8 cellular contexts compared by ENCODE assay signal in the genomic region with DNA sequence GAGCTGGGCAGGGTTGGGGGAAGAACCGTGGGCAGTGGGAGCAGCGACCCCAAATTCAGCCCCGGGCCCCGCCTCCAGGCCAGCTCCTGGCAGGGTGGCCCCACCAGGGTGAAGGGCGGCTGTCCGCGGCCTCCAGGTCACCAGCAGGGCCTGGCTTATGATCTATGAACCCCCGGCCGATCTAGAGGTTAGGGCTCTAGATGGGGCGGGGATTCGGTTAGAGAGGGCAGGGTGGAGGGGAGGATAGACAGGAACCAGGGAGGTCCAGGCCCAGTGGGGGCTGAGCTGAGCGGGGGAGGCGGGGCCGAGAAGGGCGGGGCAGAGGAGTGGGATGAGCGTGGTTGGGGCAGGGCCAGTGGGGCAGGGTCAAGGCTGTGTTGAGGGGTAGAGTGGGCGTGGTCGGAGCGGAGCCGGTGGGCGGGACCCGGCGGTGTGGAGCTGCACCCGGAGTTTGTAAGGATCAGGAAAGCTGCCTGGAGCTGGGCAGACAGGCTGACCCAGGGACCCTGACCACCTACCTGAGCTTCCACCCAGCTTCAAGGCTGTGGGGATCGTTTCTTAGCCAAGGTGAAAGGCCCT. TPM values are rescaled to one million over a fixed set of nuclear protein-coding genes. Genes with fewer than 3 reads are reported as not detected.
DNase-seq lines count a peak whose midpoint lies in the region; ATAC-seq, FAIRE-seq and TF ChIP-seq lines count a peak whose summit lies in the region.

No MANE protein-coding gene starts in this region.

- peaks cover 0 to 21% (median 4%) of the 10 kb centered on the region in 3 donors for H3K27me3 Mint-ChIP-seq in immature natural killer cell (ENCODE audit: low read depth in 3 of 3)

- H3K27ac Mint-ChIP-seq in immature natural killer cell: no peak overlapping the region

- H3K4me3 Mint-ChIP-seq in immature natural killer cell: peak overlapping the region in 2 of 5 donors; percentile 20 to 60

- no peaks in the 10 kb centered on the region for H4K20me1 ChIP-seq in BLaER1 treated with 17β-estradiol and CSF1 and Interleukin-3, amounts not matched to agents 10 nM and 100 nM

- intact Hi-C loops in spleen (cut with DNase I; ENCODE audit: low total_unique reads): no loop called here

- H3K4me1 ChIP-seq in BLaER1 treated with 17β-estradiol and CSF1 and Interleukin-3, amounts not matched to agents 10 nM and 100 nM: peaks cover 8 to 52% (median 41%) of the 10 kb centered on the region in 10 experiments; a peak in 18 of 20 replicates
- peaks cover 0 to 30% (median 20%) of the 10 kb centered on the region in 6 donors for H3K4me1 ChIP-seq in spleen

- no peak for TF ChIP-seq POLR2A in spleen (IDR thresholded peaks at IDR 0.05)

- peak; percentile 35 for DNase-seq in RPMI7951 (ENCODE audit: low read depth)
- DNase-seq in bronchial epithelial cell (ENCODE audit: low read depth): peak; percentile 11
- peak in 2 of 3 donors; percentile 10 to 13 for DNase-seq in immature natural killer cell
- DNase-seq in spleen: peak; percentile 83

- peak overlapping the region; percentile 50 to 79 (median 68) for H3K4me2 ChIP-seq in BLaER1 treated with 17β-estradiol and CSF1 and Interleukin-3, amounts not matched to agents 10 nM and 100 nM

- peak overlapping the region in 1 of 11 experiments; percentile 52; a peak in 3 of 22 replicates for H3K27ac ChIP-seq in BLaER1 treated with 17β-estradiol and CSF1 and Interleukin-3, amounts not matched to agents 10 nM and 100 nM
- H3K27ac ChIP-seq in spleen: peak overlapping the region; percentile 31 to 81 (median 76)

- no peaks in the 10 kb centered on the region for H3K9me3 Mint-ChIP-seq in immature natural killer cell

- 17 to 28% (median 26%) methylated on average over 24 to 25 of the region's 25 CpGs for WGBS in spleen, 5 donors

- H3K27me3 ChIP-seq in BLaER1 treated with 17β-estradiol and CSF1 and Interleukin-3, amounts not matched to agents 10 nM and 100 nM: no peaks in the 10 kb centered on the region
- peaks cover 2% of the 10 kb centered on the region for H3K27me3 ChIP-seq in bronchial epithelial cell (ENCODE audit: control insufficient read depth, insufficient read depth, low read length)
- peaks cover 0 to 52% (median 0%) of the 10 kb centered on the region in 7 donors for H3K27me3 ChIP-seq in spleen (replicated peaks in 1 of 7)

- no peaks in the 10 kb centered on the region for H3K36me3 Mint-ChIP-seq in immature natural killer cell

- no peaks in the 10 kb centered on the region for H3K36me3 ChIP-seq in BLaER1 treated with 17β-estradiol and CSF1 and Interleukin-3, amounts not matched to agents 10 nM and 100 nM
- H3K36me3 ChIP-seq in bronchial epithelial cell (ENCODE audit: control insufficient read depth, insufficient read depth, low read length) (no peaks in the 10 kb centered on the region), spleen (no peaks in the 10 kb centered on the region)

- FAIRE-seq in bronchial epithelial cell (lab: Jason Lieb, UNC): no peak

- no peak for TF ChIP-seq CTCF in bronchial epithelial cell (IDR thresholded peaks at IDR 0.05; ENCODE audit: insufficient read depth, low read length, severe bottlenecking)
- TF ChIP-seq CTCF in spleen (IDR thresholded peaks at IDR 0.05 in 8 of 11, conservative IDR thresholded peaks at IDR 0.05 in 3 of 11): no peak

- no peaks in the 10 kb centered on the region for H3K9me3 ChIP-seq in BLaER1 treated with 17β-estradiol and CSF1 and Interleukin-3, amounts not matched to agents 10 nM and 100 nM (replicated peaks in 1 of 11)
- H3K9me3 ChIP-seq in spleen: no peaks in the 10 kb centered on the region

- peaks cover 7 to 12% of the 10 kb centered on the region in 2 donors for H3K4me1 Mint-ChIP-seq in immature natural killer cell

- peak overlapping the region in 6 of 10 experiments; percentile 11 to 48 (median 34); a peak in 8 of 20 replicates for H3K4me3 ChIP-seq in BLaER1 treated with 17β-estradiol and CSF1 and Interleukin-3, amounts not matched to agents 10 nM and 100 nM
- H3K4me3 ChIP-seq in bronchial epithelial cell (ENCODE audit: low read depth, low read length) (peak overlapping the region; percentile 10), spleen (peak overlapping the region in 6 of 8 donors; percentile 9 to 59 (median 20))

- peak overlapping the region in 3 of 11 experiments; percentile 19 to 46 (median 36); a peak in 2 of 22 replicates for H3K9ac ChIP-seq in BLaER1 treated with 17β-estradiol and CSF1 and Interleukin-3, amounts not matched to agents 10 nM and 100 nM

- ATAC-seq in GM18868 (IDR thresholded peaks at IDR 0.05; ENCODE audit: unreplicated experiment): no peak
- ATAC-seq in HG02763 (IDR thresholded peaks at IDR 0.05; ENCODE audit: unreplicated experiment): no peak
- no peak for ATAC-seq in GM18502 (IDR thresholded peaks at IDR 0.05; ENCODE audit: poor library complexity, unreplicated experiment)

RNA-seq across cellular contexts. Expression of a gene that starts 29.3 kb away (rescaled TPM):
- total RNA-seq in RPMI7951 (2014; rRNA removed; shearing (Covaris generic)): not detected in 2 replicates
- total RNA-seq in bronchial epithelial cell (not detected in 2 replicates), spleen (under 1 TPM in 1 of 7 donors, not detected in 6; 0.95 TPM)
- polyA plus RNA-seq in immature natural killer cell (not detected), spleen (under 1 TPM in 2 of 3 donors, not detected in 1; 0.16 to 0.38 TPM)

RNA-seq across cellular contexts. Expression of a gene that starts 36.6 kb away (rescaled TPM):
- not detected in 2 replicates for total RNA-seq in RPMI7951 (2014; rRNA removed; shearing (Covaris generic))
- 1.8 and 1.9 TPM in 2 replicates for total RNA-seq in bronchial epithelial cell
- under 1 TPM in 1 of 3 donors, not detected in 2; 0.03 TPM for polyA plus RNA-seq in immature natural killer cell
- 1 to 10 TPM; 1.1 to 5.8 (median 2.7) TPM for total RNA-seq in spleen
- polyA plus RNA-seq in spleen: under 1 TPM; 0.26 to 0.96 (median 0.64) TPM

Comparison
In these comparisons a context has a peak if more than half of its experiments do, and no peak if none do; other contexts are left out.
1. DNase-seq: peak in every context shown above with its lines; median percentile 83 in spleen; 35 in RPMI7951; 12 in immature natural killer cell; 11 in bronchial epithelial cell.